8 cellular contexts compared by ENCODE assay signal in genomic region chr22:35352214-35353111, GRCh38. TPM values are rescaled to one million over a fixed set of nuclear protein-coding genes. Genes with fewer than 3 reads are reported as not detected.
DNase-seq lines count a peak whose midpoint lies in the region; ATAC-seq and TF ChIP-seq lines count a peak whose summit lies in the region.

No MANE protein-coding gene starts in this region.

- H3K4me1 ChIP-seq in ascending aorta (peaks cover 0 to 25% of the 10 kb centered on the region in 2 donors), liver (ENCODE audit: control insufficient read depth in 4 of 4, insufficient read depth in 4 of 4, low read length in 3 of 4) (peaks cover 5 to 20% (median 16%) of the 10 kb centered on the region in 4 donors)

- peaks cover 1 to 7% of the 10 kb centered on the region in 2 donors for H3K36me3 ChIP-seq in ascending aorta
- peaks cover 0 to 6% (median 2%) of the 10 kb centered on the region in 4 donors for H3K36me3 ChIP-seq in liver (ENCODE audit: control insufficient read depth in 4 of 4, insufficient read depth in 3 of 4, low read depth in 1 of 4, low read length in 3 of 4)

- H3K4me3 ChIP-seq in AG10803 (ENCODE audit: low read length): no peak overlapping the region
- H3K4me3 ChIP-seq in ascending aorta: peak overlapping the region; percentile 20 to 74
- no peak overlapping the region for H3K4me3 ChIP-seq in liver (ENCODE audit: low read depth in 1 of 3, low read length in 3 of 3)

- H3K27ac ChIP-seq in ascending aorta: peak overlapping the region; percentile 65 to 70
- peak overlapping the region; percentile 26 to 50 for H3K27ac ChIP-seq in liver (ENCODE audit: low read depth in 1 of 2, low read length in 2 of 2)

- WGBS in liver: 56% methylated on average over 19 of the region's 19 CpGs

- H3K27me3 ChIP-seq in ascending aorta (peaks cover 3% of the 10 kb centered on the region), liver (ENCODE audit: control insufficient read depth in 4 of 4, insufficient read depth in 4 of 4, low read length in 3 of 4) (no peaks in the 10 kb centered on the region)

- H3K9ac ChIP-seq in liver (ENCODE audit: low read depth in 1 of 2, low read length in 2 of 2): no peak overlapping the region

- TF ChIP-seq RAD21 in liver (IDR thresholded peaks at IDR 0.05): peak; percentile 18 to 54

- ATAC-seq in GM21717 (IDR thresholded peaks at IDR 0.05; ENCODE audit: unreplicated experiment) (peak; percentile 40), HG02840 (IDR thresholded peaks at IDR 0.05; ENCODE audit: low FRiP score, unreplicated experiment) (no peak)

- peak; percentile 46 for TF ChIP-seq CTCF in AG10803 (conservative IDR thresholded peaks at IDR 0.05; ENCODE audit: low read length)
- peak; percentile 21 to 63 (median 39) for TF ChIP-seq CTCF in ascending aorta (IDR thresholded peaks at IDR 0.05)
- peak; percentile 31 for TF ChIP-seq CTCF in liver (IDR thresholded peaks at IDR 0.05; ENCODE audit: low read depth, low read length, missing input control)

- intact Hi-C loops in ascending aorta (cut with DNase I): no loop called here

- H3K9me3 ChIP-seq in ascending aorta (no peaks in the 10 kb centered on the region), liver (ENCODE audit: control insufficient read depth in 4 of 4, low read length in 3 of 4) (no peaks in the 10 kb centered on the region)

- peak; percentile 52 for DNase-seq in AG10803 (ENCODE audit: low read depth)
- peak; percentile 64 for DNase-seq in SHP77 treated with DMSO at 0.1 percent for 48 hours (lab: John Stamatoyannopoulos, UW)
- DNase-seq in ascending aorta (ENCODE audit: low spot score in 2 of 2): peak; percentile 71 to 92
- DNase-seq in stimulated activated CD8-positive, alpha-beta memory T cell treated with anti-CD3 and anti-CD28 coated beads, Interleukin-4, amount 100 ng/mL, for 24 hours (ENCODE audit: low read depth): peak; percentile 47
- DNase-seq in NCI-H2029 treated with DMSO at 0.1 percent for 48 hours (lab: John Stamatoyannopoulos, UW): no peak

TF ChIP-seq in liver, 16 proteins besides CTCF, POLR2A, EP300 and RAD21:
- TF ChIP-seq RXRA (IDR thresholded peaks at IDR 0.05) (peak; percentile 10 to 23), YY1 (IDR thresholded peaks at IDR 0.05) (no peak), EGR1 (IDR thresholded peaks at IDR 0.05; ENCODE audit: low read depth in 2 of 2) (no peak), HNF4A (conservative IDR thresholded peaks at IDR 0.05) (peak; percentile 35 to 71), ATF3 (IDR thresholded peaks at IDR 0.05) (no peak), REST (IDR thresholded peaks at IDR 0.05) (no peak), GABPA (IDR thresholded peaks at IDR 0.05 in 1 of 2, conservative IDR thresholded peaks at IDR 0.05 in 1 of 2) (no peak), ZBTB33 (IDR thresholded peaks at IDR 0.05) (no peak), FOXA2 (IDR thresholded peaks at IDR 0.05) (no peak), HNF4G (IDR thresholded peaks at IDR 0.05) (no peak)
TF ChIP-seq in liver: peak in this region for 2.

RNA-seq across cellular contexts. Expression of gene HMOX1, which starts 28.4 kb away (rescaled TPM):
- total RNA-seq in ascending aorta (27.1 TPM), liver (100 to 1,000 TPM in 1 of 2 donors, 10 to 100 TPM in 1; 47.1 to 108 TPM)
- polyA plus RNA-seq in liver: 10 to 100 TPM; 18.7 to 72.3 TPM

RNA-seq across cellular contexts. Expression of gene MCM5, which starts 47.5 kb away (rescaled TPM):
- total RNA-seq in ascending aorta: 31.1 TPM
- total RNA-seq in liver: 100 to 1,000 TPM in 1 of 2 donors, 1 to 10 TPM in 1; 7.7 to 104 TPM
- polyA plus RNA-seq in liver: 1 to 10 TPM; 6.7 to 9.9 TPM

RNA-seq across cellular contexts. Expression of gene TOM1, which starts 52.8 kb away (rescaled TPM):
- 84.4 TPM for total RNA-seq in ascending aorta
- 10 to 100 TPM; 17.9 to 53.0 TPM for total RNA-seq in liver
- polyA plus RNA-seq in liver: 10 to 100 TPM; 49.7 to 51.3 TPM

Comparison
In these comparisons a context has a peak if more than half of its experiments do, and no peak if none do; other contexts are left out.
1. H3K4me3 ChIP-seq: peak in ascending aorta (2 of 2); none in AG10803 (single experiment) and liver (0 of 3).
2. Peak in every context shown above with its lines, with median percentiles within 50 percentile points of each other: CTCF ChIP-seq.